34 cellular contexts compared by ENCODE assay signal in the genomic region with DNA sequence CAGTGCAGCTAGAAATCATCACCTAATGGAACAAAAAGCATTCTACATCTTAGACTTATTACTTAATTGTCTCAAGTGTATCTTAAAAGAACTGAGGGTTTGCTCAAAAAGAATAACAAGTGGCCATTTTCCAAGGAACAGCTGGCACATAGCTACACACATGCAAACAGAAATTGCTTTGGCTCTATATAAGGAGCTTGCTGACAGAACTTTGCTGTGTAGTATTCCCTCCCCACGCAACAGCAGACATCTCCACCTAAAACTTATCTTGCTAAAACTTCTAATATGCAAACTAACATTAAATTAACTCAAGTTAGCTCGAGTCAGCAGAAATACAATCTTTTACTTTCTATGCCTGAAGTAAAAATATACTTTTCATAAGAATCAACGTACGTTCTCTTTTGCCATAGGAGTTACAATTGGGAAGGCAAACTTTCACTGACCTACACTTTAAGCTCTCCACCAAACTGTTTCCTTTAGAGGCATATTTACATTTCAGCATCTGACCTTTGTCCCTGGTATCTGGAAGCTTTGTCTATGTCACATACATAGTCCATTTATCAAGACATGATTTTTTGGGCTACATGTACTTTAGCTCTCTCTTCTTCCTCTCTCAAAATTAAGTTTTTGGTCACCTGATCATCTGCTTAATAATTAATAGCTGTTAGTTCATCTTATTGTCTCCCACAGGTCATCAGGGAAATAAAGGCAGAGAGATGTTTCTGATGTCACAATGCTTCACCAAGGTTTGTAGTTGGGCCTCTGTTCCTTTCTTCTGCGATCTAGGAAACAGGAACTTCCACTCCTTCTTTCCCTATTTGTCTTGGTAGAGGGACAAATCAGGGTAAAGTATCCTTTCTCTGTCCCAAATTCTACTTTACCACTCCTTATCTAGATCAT.
"Had no signal": no experiment of that assay in that cellular context is flagged by ENCODE, and none has a peak within 500 bp of the region (broad histone marks: within the 10 kb centered on the region; RNA-seq: fewer than 3 reads in every experiment).

No MANE protein-coding gene starts in this region.

- H3K9me3 Mint-ChIP-seq: activated T-helper 17 cell treated with anti-CD3 and anti-CD28 coated beads, Interleukin-2, amount 50 U/mL, for 72 hours had no signal

- DNase-seq: activated CD4-positive, alpha-beta T cell treated with anti-CD3 and anti-CD28 coated beads for 1 hour; activated CD4-positive, alpha-beta T cell treated with anti-CD3 and anti-CD28 coated beads for 48 hours; activated CD4-positive, alpha-beta T cell treated with anti-CD3 and anti-CD28 coated beads, Interleukin-2, amount 50 U/mL, for 4 hours; activated CD4-positive, CD25-positive, alpha-beta regulatory T cell; activated CD8-positive, alpha-beta T cell treated with anti-CD3 and anti-CD28 coated beads for 36 hours; activated effector memory CD4-positive, alpha-beta T cell treated with anti-CD3 and anti-CD28 coated beads, Interleukin-2, amount 50 U/mL, for 16 hours; activated naive CD4-positive, alpha-beta T cell; activated naive CD4-positive, alpha-beta T cell treated with anti-CD3 and anti-CD28 coated beads, Interleukin-2, amount 50 U/mL, for 16 hours; activated naive CD8-positive, alpha-beta T cell treated with anti-CD3 and anti-CD28 coated beads for 36 hours; activated T-cell treated with anti-CD3 and anti-CD28 coated beads, Interleukin-2, amount 50 U/mL, for 1 hour; activated T-cell treated with anti-CD3 and anti-CD28 coated beads, Interleukin-2, amount 50 U/mL, for 72 hours; amniotic stem cell; aorta; brain microvascular endothelial cell; central memory CD4-positive, alpha-beta T cell; Karpas-422; MG63; NCI-H1092; NCI-H1436 treated with DMSO at 0.1 percent for 48 hours; NCI-H1694 treated with DMSO at 0.1 percent for 48 hours; NCI-H2029; NCI-H510A; NCI-H526; NCI-H748 treated with DMSO at 0.1 percent for 48 hours; NK-92 treated with Interleukin-12 subunit alpha and Interleukin-12 subunit beta, amount 100 ng/mL, for 24 hours; PC-3; Peyer's patch; RPMI8226; SHP77 treated with DMSO at 0.1 percent for 48 hours; SW 1271; T-helper 1 cell; T1000; WERI-Rb-1 had no signal

- H3K27me3 ChIP-seq: brain microvascular endothelial cell, MG63, Peyer's patch had no signal

- H3K9me3 ChIP-seq: MG63, Peyer's patch had no signal

- H3K4me3 Mint-ChIP-seq: activated CD8-positive, alpha-beta T cell treated with anti-CD3 and anti-CD28 coated beads for 36 hours; activated naive CD8-positive, alpha-beta T cell treated with anti-CD3 and anti-CD28 coated beads for 36 hours; activated T-cell treated with anti-CD3 and anti-CD28 coated beads, Interleukin-2, amount 50 U/mL, for 72 hours; activated T-helper 17 cell treated with anti-CD3 and anti-CD28 coated beads, Interleukin-2, amount 50 U/mL, for 72 hours had no signal

- H3K4me1 Mint-ChIP-seq: activated naive CD8-positive, alpha-beta T cell treated with anti-CD3 and anti-CD28 coated beads for 36 hours; activated T-helper 17 cell treated with anti-CD3 and anti-CD28 coated beads, Interleukin-2, amount 50 U/mL, for 72 hours had no signal

- H3K27ac Mint-ChIP-seq: activated CD8-positive, alpha-beta T cell treated with anti-CD3 and anti-CD28 coated beads for 36 hours; activated naive CD8-positive, alpha-beta T cell treated with anti-CD3 and anti-CD28 coated beads for 36 hours; activated T-cell treated with anti-CD3 and anti-CD28 coated beads, Interleukin-2, amount 50 U/mL, for 72 hours; activated T-helper 17 cell treated with anti-CD3 and anti-CD28 coated beads, Interleukin-2, amount 50 U/mL, for 72 hours had no signal

- H3K36me3 ChIP-seq: brain microvascular endothelial cell, MG63, Peyer's patch, WERI-Rb-1 had no signal

- H3K4me1 ChIP-seq: Peyer's patch had no signal

- H3K36me3 Mint-ChIP-seq: activated naive CD8-positive, alpha-beta T cell treated with anti-CD3 and anti-CD28 coated beads for 36 hours had no signal

- H3K27me3 Mint-ChIP-seq: activated CD8-positive, alpha-beta T cell treated with anti-CD3 and anti-CD28 coated beads for 36 hours; activated naive CD8-positive, alpha-beta T cell treated with anti-CD3 and anti-CD28 coated beads for 36 hours; activated T-helper 17 cell treated with anti-CD3 and anti-CD28 coated beads, Interleukin-2, amount 50 U/mL, for 72 hours had no signal

- H3K4me3 ChIP-seq: MG63, Peyer's patch had no signal

- ATAC-seq: activated CD8-positive, alpha-beta T cell treated with anti-CD3 and anti-CD28 coated beads for 36 hours; activated T-cell treated with anti-CD3 and anti-CD28 coated beads, Interleukin-2, amount 50 U/mL, for 72 hours; activated T-helper 17 cell treated with anti-CD3 and anti-CD28 coated beads, Interleukin-2, amount 50 U/mL, for 72 hours; PC-3 had no signal

- H3K27ac ChIP-seq: brain microvascular endothelial cell, Peyer's patch, WERI-Rb-1 had no signal
